ENCODE assay signal across 13 cellular contexts in genomic region chr2:9820020-9820973, GRCh38. TPM values are rescaled to one million over a fixed set of nuclear protein-coding genes. Genes with fewer than 3 reads are reported as not detected.
DNase-seq lines count a peak whose midpoint lies in the region; ATAC-seq and TF ChIP-seq lines count a peak whose summit lies in the region.
"Had no signal": no experiment of that assay in that cellular context is flagged by ENCODE, and none has a peak within 500 bp of the region (broad histone marks: within the 10 kb centered on the region; RNA-seq: fewer than 3 reads in every experiment).

No MANE protein-coding gene starts in this region.

- POLR2A ChIA-PET in MCF 10A (lab: Yijun Ruan, JAX), result interaction anchor here (0.6 to 2.3 kb wide), 7 partner anchors 20 to 265 kb away, joined by 3 to 26 read pairs (median 11); partner anchors contain the start of gene TAF1B

- CTCF ChIA-PET in MCF 10A (lab: Yijun Ruan, JAX), result interaction anchor here (1.0 to 1.3 kb wide), 7 partner anchors 11 to 226 kb away, joined by 3 to 5 read pairs (median 4); partner anchors contain the start of gene TAF1B

- peak overlapping the region; percentile 90 for H3K27ac Mint-ChIP-seq in MCF 10A (ENCODE audit: low read depth, unreplicated experiment)

- H3K27me3 Mint-ChIP-seq in MCF 10A (ENCODE audit: insufficient read depth, unreplicated experiment), result no peaks in the 10 kb centered on the region

- H3K4me1 ChIP-seq in HUES48 (ENCODE audit: control insufficient read depth, insufficient read depth, low read length) (peaks cover 10% of the 10 kb centered on the region), left lung (no peaks in the 10 kb centered on the region), stomach (no peaks in the 10 kb centered on the region)
- H3K4me1 ChIP-seq in effector memory CD4-positive, alpha-beta T cell (ENCODE audit: control insufficient read depth, insufficient read depth, low read length, poor library complexity, severe bottlenecking), result no peaks in the 10 kb centered on the region

- H3K9ac ChIP-seq in HUES48 (ENCODE audit: low read depth, low read length), result peak overlapping the region; percentile 43; the same call in 1 of the 2 replicates
- H3K9ac ChIP-seq: KMS-11 had no signal

- TF ChIP-seq POLR2A in stomach (IDR thresholded peaks at IDR 0.05), result no peak

- H3K36me3 ChIP-seq in HUES48 (ENCODE audit: control insufficient read depth, insufficient read depth, low read length), result no peaks in the 10 kb centered on the region
- H3K36me3 ChIP-seq in left lung, result no peaks in the 10 kb centered on the region
- no peaks in the 10 kb centered on the region for H3K36me3 ChIP-seq in stomach
- H3K36me3 ChIP-seq in effector memory CD4-positive, alpha-beta T cell (ENCODE audit: control insufficient read depth, insufficient read depth, low read length), result no peaks in the 10 kb centered on the region

- intact Hi-C loops in MCF 10A (cut with micrococcal nuclease), result loop anchor here (1.0 kb wide), 1 partner anchor 23 kb away; the partner anchor contains the start of gene TAF1B
- intact Hi-C loops in left lung (cut with DNase I), result no loop called here
- intact Hi-C loops in stomach (cut with DNase I; ENCODE audit: low total_unique reads), result no loop called here

- peaks cover 17% of the 10 kb centered on the region for H3K4me1 Mint-ChIP-seq in MCF 10A (ENCODE audit: insufficient read depth, unreplicated experiment)

- DNase-seq in ACHN (peak; percentile 96), MCF 10A (ENCODE audit: unreplicated experiment) (peak; percentile 90), left lung (peak in 1 of 2 donors; percentile 64), stomach (no peak), NCI-H748 (lab: John Stamatoyannopoulos, UW; ENCODE audit: unreplicated experiment) (no peak), activated T-cell treated with anti-CD3 and anti-CD28 coated beads for 4 hours (no peak)
- DNase-seq in effector memory CD4-positive, alpha-beta T cell, result no peak
- DNase-seq: amniotic stem cell; GF-D8; NCI-H2081; stimulated activated naive CD8-positive, alpha-beta T cell treated with anti-CD3 and anti-CD28 coated beads, Interleukin-15, Interleukin-2, amounts not matched to agents 100 U/mL and 50 U/mL, for 24 hours had no signal

- H3K36me3 Mint-ChIP-seq in MCF 10A (ENCODE audit: insufficient read depth, unreplicated experiment), result no peaks in the 10 kb centered on the region

- in situ Hi-C loops in ACHN (cut with HindIII; ENCODE audit: low pct_ligation_motif_present, low pct_unique_long_range_greater_than_20kb, low sequenced_read_pairs), result loop anchor here (25.0 kb wide), 1 partner anchor 217 kb away; the partner anchor contains the start of gene KLF11

- H3K4me3 Mint-ChIP-seq in MCF 10A (ENCODE audit: unreplicated experiment), result peak overlapping the region; percentile 22

- H3K27me3 ChIP-seq in HUES48 (ENCODE audit: control insufficient read depth, insufficient read depth, low read length) (no peaks in the 10 kb centered on the region), left lung (no peaks in the 10 kb centered on the region), stomach (no peaks in the 10 kb centered on the region)
- no peaks in the 10 kb centered on the region for H3K27me3 ChIP-seq in effector memory CD4-positive, alpha-beta T cell (replicated peaks; ENCODE audit: control insufficient read depth, insufficient read depth, low read length, poor library complexity, severe bottlenecking)

- BruUV-seq in MCF 10A (replicated peaks; lab: Mats Ljungman, UMichigan), result TSS peak; percentile 93

- H3K9me3 ChIP-seq in HUES48 (ENCODE audit: control insufficient read depth, insufficient read depth, low read length) (no peaks in the 10 kb centered on the region), left lung (no peaks in the 10 kb centered on the region), stomach (no peaks in the 10 kb centered on the region)
- no peaks in the 10 kb centered on the region for H3K9me3 ChIP-seq in effector memory CD4-positive, alpha-beta T cell (ENCODE audit: control insufficient read depth, low read length)

- no peak for TF ChIP-seq CTCF in MCF 10A (IDR thresholded peaks at IDR 0.05; ENCODE audit: unreplicated experiment)
- no peak for TF ChIP-seq CTCF in left lung (IDR thresholded peaks at IDR 0.05)
- no peak for TF ChIP-seq CTCF in stomach (IDR thresholded peaks at IDR 0.05)

- no peaks in the 10 kb centered on the region for H3K9me3 Mint-ChIP-seq in MCF 10A (ENCODE audit: unreplicated experiment)

- 80 to 85% (median 82%) methylated on average over 32 of the region's 32 CpGs for WGBS in stomach, 5 donors

- no peak for TF ChIP-seq EP300 in stomach (IDR thresholded peaks at IDR 0.05)

- ATAC-seq in left lung, result peak; percentile 89
- ATAC-seq: stimulated activated naive CD8-positive, alpha-beta T cell treated with anti-CD3 and anti-CD28 coated beads, Interleukin-15, Interleukin-2, amounts not matched to agents 100 U/mL and 50 U/mL, for 24 hours had no signal

- H3K4me3 ChIP-seq in HUES48 (ENCODE audit: low read depth, low read length) (no peak overlapping the region), left lung (no peak overlapping the region), stomach (no peak overlapping the region)
- no peak overlapping the region for H3K4me3 ChIP-seq in effector memory CD4-positive, alpha-beta T cell (ENCODE audit: insufficient read depth, low read depth, low read length, poor library complexity, severe bottlenecking)

- H3K27ac ChIP-seq in HUES48 (ENCODE audit: low read depth, low read length), result peak overlapping the region; percentile 41
- H3K27ac ChIP-seq in left lung, result no peak overlapping the region
- H3K27ac ChIP-seq in stomach, result no peak overlapping the region
- no peak overlapping the region for H3K27ac ChIP-seq in effector memory CD4-positive, alpha-beta T cell (ENCODE audit: insufficient read depth, low read length, poor library complexity, severe bottlenecking)
- H3K27ac ChIP-seq: KMS-11 had no signal

RNA-seq across cellular contexts. Expression of gene TAF1B, which starts 23.0 kb away (rescaled TPM):
- total RNA-seq in MCF 10A (2022), result 19.7 and 25.5 TPM in 2 replicates
- 10 to 100 TPM; 22.0 to 22.1 TPM for total RNA-seq in left lung
- total RNA-seq in stomach, result 10 to 100 TPM in 3 of 5 donors, 1 to 10 TPM in 2; 5.8 to 34.6 (median 20.7) TPM
- polyA plus RNA-seq in stomach, result 1 to 10 TPM; 3.8 to 6.4 (median 6.2) TPM

Comparison
In these comparisons a context has a peak if more than half of its experiments do, and no peak if none do; other contexts are left out.
1. DNase-seq: peak in ACHN (single experiment) and MCF 10A (single experiment); none in stomach (single experiment), NCI-H748 (single experiment), effector memory CD4-positive, alpha-beta T cell (0 of 3) and activated T-cell treated with anti-CD3 and anti-CD28 coated beads for 4 hours (single experiment).